In genomic region chr5:97550164-97550563, GRCh38 we compare ENCODE assay signal across 15 cellular contexts.
DNase-seq lines count a peak whose midpoint lies in the region; ATAC-seq and TF ChIP-seq lines count a peak whose summit lies in the region.
"Had no signal": no experiment of that assay in that cellular context is flagged by ENCODE, and none has a peak within 500 bp of the region (broad histone marks: within the 10 kb centered on the region; RNA-seq: fewer than 3 reads in every experiment).

No MANE protein-coding gene starts in this region.

- no peak overlapping the region for H3K4me3 Mint-ChIP-seq in activated T-helper 2 cell treated with anti-CD3 and anti-CD28 coated beads, Interferon-gamma antibody, Interleukin-2, Interleukin-4, amounts not matched to agents 10 μg/mL and 5 μg/mL and 100 μg/mL, durations not matched to agents 14 hours and 24 hours and 36 hours (ENCODE audit: low read depth)

- H3K4me3 ChIP-seq in AG10803 (ENCODE audit: low read length) (no peak overlapping the region), HUES48 (ENCODE audit: low read depth, low read length) (no peak overlapping the region), cardiac fibroblast (replicated peaks in 1 of 2; ENCODE audit: low read depth in 2 of 2, low read length in 2 of 2) (no peak overlapping the region), body of pancreas (no peak overlapping the region)
- H3K4me3 ChIP-seq: BLaER1, K562 had no signal

- no peaks in the 10 kb centered on the region for H3K27me3 ChIP-seq in HUES48 (ENCODE audit: control insufficient read depth, insufficient read depth, low read length)
- H3K27me3 ChIP-seq in body of pancreas, result no peaks in the 10 kb centered on the region
- H3K27me3 ChIP-seq: BLaER1 had no signal

- ATAC-seq in HG02678 (IDR thresholded peaks at IDR 0.05; ENCODE audit: unreplicated experiment) (no peak), body of pancreas (no peak)
- ATAC-seq: K562; stimulated activated naive CD8-positive, alpha-beta T cell treated with anti-CD3 and anti-CD28 coated beads, Interleukin-15, Interleukin-2, amounts not matched to agents 100 U/mL and 50 U/mL, for 24 hours had no signal

- WGBS in body of pancreas, 2 donors, result 14 to 18% methylated on average over 1 of the region's 1 CpG

- TF ChIP-seq POLR2A in body of pancreas (IDR thresholded peaks at IDR 0.05), result no peak

- no peak overlapping the region for H3K9ac ChIP-seq in HUES48 (ENCODE audit: low read depth, low read length)
- H3K9ac ChIP-seq: BLaER1 had no signal

- no peaks in the 10 kb centered on the region for H3K9me3 ChIP-seq in HUES48 (ENCODE audit: control insufficient read depth, insufficient read depth, low read length)
- no peaks in the 10 kb centered on the region for H3K9me3 ChIP-seq in body of pancreas
- H3K9me3 ChIP-seq: BLaER1 had no signal

- H3K36me3 ChIP-seq in HUES48 (ENCODE audit: control insufficient read depth, insufficient read depth, low read length) (no peaks in the 10 kb centered on the region), body of pancreas (replicated peaks in 1 of 2; ENCODE audit: insufficient read depth in 1 of 2, low read depth in 2 of 2) (no peaks in the 10 kb centered on the region)
- H3K36me3 ChIP-seq: BLaER1 had no signal

- peaks cover 25% of the 10 kb centered on the region for H3K4me1 ChIP-seq in HUES48 (ENCODE audit: control insufficient read depth, insufficient read depth, low read length)
- no peaks in the 10 kb centered on the region for H3K4me1 ChIP-seq in body of pancreas
- H3K4me1 ChIP-seq: BLaER1 had no signal

- H3K4me1 Mint-ChIP-seq in activated T-helper 2 cell treated with anti-CD3 and anti-CD28 coated beads, Interferon-gamma antibody, Interleukin-2, Interleukin-4, amounts not matched to agents 10 μg/mL and 5 μg/mL and 100 μg/mL, durations not matched to agents 14 hours and 24 hours and 36 hours (ENCODE audit: low read depth), result peaks cover 23% of the 10 kb centered on the region

- no peak for TF ChIP-seq CTCF in AG10803 (conservative IDR thresholded peaks at IDR 0.05; ENCODE audit: low read length)
- TF ChIP-seq CTCF in cardiac fibroblast (IDR thresholded peaks at IDR 0.05; ENCODE audit: low read depth, low read length), result no peak
- no peak for TF ChIP-seq CTCF in body of pancreas (IDR thresholded peaks at IDR 0.05)

- H3K27ac Mint-ChIP-seq in activated T-helper 2 cell treated with anti-CD3 and anti-CD28 coated beads, Interferon-gamma antibody, Interleukin-2, Interleukin-4, amounts not matched to agents 10 μg/mL and 5 μg/mL and 100 μg/mL, durations not matched to agents 14 hours and 24 hours and 36 hours, result no peak overlapping the region
- H3K27ac Mint-ChIP-seq: progenitor cell of endocrine pancreas had no signal

- H3K27me3 Mint-ChIP-seq in activated T-helper 2 cell treated with anti-CD3 and anti-CD28 coated beads, Interferon-gamma antibody, Interleukin-2, Interleukin-4, amounts not matched to agents 10 μg/mL and 5 μg/mL and 100 μg/mL, durations not matched to agents 14 hours and 24 hours and 36 hours (ENCODE audit: low read depth), result peaks cover 1% of the 10 kb centered on the region
- H3K27me3 Mint-ChIP-seq: progenitor cell of endocrine pancreas had no signal

- peak; percentile 48 for DNase-seq in AG10803 (ENCODE audit: low read depth)
- peak; percentile 37 to 71 for DNase-seq in cardiac fibroblast (ENCODE audit: low read depth in 2 of 2)
- peak; percentile 51 for DNase-seq in kidney tubule cell (ENCODE audit: low spot score)
- DNase-seq in NOMO-1 treated with dmso at 0.1 percent for 144 hours (lab: John Stamatoyannopoulos, UW; ENCODE audit: unreplicated experiment), result no peak
- no peak for DNase-seq in activated T-helper 2 cell treated with anti-CD3 and anti-CD28 coated beads, Interferon-gamma antibody, Interleukin-2, Interleukin-4, amounts not matched to agents 10 μg/mL and 5 μg/mL and 100 μg/mL, durations not matched to agents 14 hours and 24 hours and 36 hours (ENCODE audit: low spot score)
- no peak for DNase-seq in body of pancreas
- DNase-seq: activated CD4-positive, alpha-beta T cell treated with anti-CD3 and anti-CD28 coated beads for 4 hours; activated T-cell treated with anti-CD3 and anti-CD28 coated beads, Interleukin-2, amount 50 U/mL, for 48 hours; NCI-H2081 treated with DMSO at 0.1 percent for 48 hours; stimulated activated naive CD8-positive, alpha-beta T cell treated with anti-CD3 and anti-CD28 coated beads, Interleukin-15, Interleukin-2, amounts not matched to agents 100 U/mL and 50 U/mL, for 24 hours had no signal

- peaks cover 5% of the 10 kb centered on the region for H3K9me3 Mint-ChIP-seq in activated T-helper 2 cell treated with anti-CD3 and anti-CD28 coated beads, Interferon-gamma antibody, Interleukin-2, Interleukin-4, amounts not matched to agents 10 μg/mL and 5 μg/mL and 100 μg/mL, durations not matched to agents 14 hours and 24 hours and 36 hours

- intact Hi-C loops in activated T-helper 2 cell treated with anti-CD3 and anti-CD28 coated beads, Interferon-gamma antibody, Interleukin-2, Interleukin-4, amounts not matched to agents 10 μg/mL and 5 μg/mL and 100 μg/mL, durations not matched to agents 14 hours and 24 hours and 36 hours (cut with micrococcal nuclease), result no loop called here
- intact Hi-C loops in body of pancreas (cut with DNase I), result no loop called here

- H3K36me3 Mint-ChIP-seq in activated T-helper 2 cell treated with anti-CD3 and anti-CD28 coated beads, Interferon-gamma antibody, Interleukin-2, Interleukin-4, amounts not matched to agents 10 μg/mL and 5 μg/mL and 100 μg/mL, durations not matched to agents 14 hours and 24 hours and 36 hours (ENCODE audit: low read depth), result peaks cover 4% of the 10 kb centered on the region

- H3K27ac ChIP-seq in HUES48 (ENCODE audit: low read depth, low read length) (peak overlapping the region; percentile 72), body of pancreas (no peak overlapping the region)
- H3K27ac ChIP-seq: BLaER1 had no signal

Comparison
In these comparisons a context has a peak if more than half of its experiments do, and no peak if none do; other contexts are left out.
1. DNase-seq: peak in AG10803 (single experiment), cardiac fibroblast (2 of 2) and kidney tubule cell (single experiment); none in NOMO-1 treated with dmso at 0.1 percent for 144 hours (single experiment), activated T-helper 2 cell treated with anti-CD3 and anti-CD28 coated beads, Interferon-gamma antibody, Interleukin-2, Interleukin-4, amounts not matched to agents 10 μg/mL and 5 μg/mL and 100 μg/mL, durations not matched to agents 14 hours and 24 hours and 36 hours (single experiment) and body of pancreas (0 of 4).